29 cellular contexts compared by ENCODE assay signal in genomic region chr9:113542016-113542415, GRCh38.
A peak's percentile ranks its signal among the peaks of the same experiment; 100 is the strongest.
DNase-seq lines count a peak whose midpoint lies in the region; ATAC-seq, FAIRE-seq and TF ChIP-seq lines count a peak whose summit lies in the region.
"Had no signal": no experiment of that assay in that cellular context is flagged by ENCODE, and none has a peak within 500 bp of the region (broad histone marks: within the 10 kb centered on the region; RNA-seq: fewer than 3 reads in every experiment).

No MANE protein-coding gene starts in this region.

- no peak for TF ChIP-seq CTCF in activated CD8-positive, alpha-beta T cell treated with anti-CD3 and anti-CD28 coated beads for 36 hours (IDR thresholded peaks at IDR 0.05)
- no peak for TF ChIP-seq CTCF in spleen (IDR thresholded peaks at IDR 0.05 in 8 of 11, conservative IDR thresholded peaks at IDR 0.05 in 3 of 11)

- no peak overlapping the region for H3K4me3 ChIP-seq in spleen
- H3K4me3 ChIP-seq: A549, esophagus squamous epithelium, gastroesophageal sphincter, stomach had no signal

- H3K4me1 Mint-ChIP-seq in activated CD8-positive, alpha-beta T cell treated with anti-CD3 and anti-CD28 coated beads for 36 hours (ENCODE audit: low read depth): peaks cover 30% of the 10 kb centered on the region
- H3K4me1 Mint-ChIP-seq: B cell had no signal

- H3K9me3 ChIP-seq in spleen: no peaks in the 10 kb centered on the region
- H3K9me3 ChIP-seq: A549, esophagus squamous epithelium, gastroesophageal sphincter, SK-N-SH, stomach had no signal

- no peak for DNase-seq in activated naive CD4-positive, alpha-beta T cell treated with anti-CD3 and anti-CD28 coated beads, Interleukin-2, amount 50 U/mL, for 72 hours (ENCODE audit: low spot score in 2 of 2)
- no peak for DNase-seq in activated naive CD4-positive, alpha-beta T cell treated with Interleukin-2 at 50 U/mL for 16 hours
- DNase-seq in activated CD8-positive, alpha-beta T cell treated with anti-CD3 and anti-CD28 coated beads for 36 hours: no peak
- DNase-seq in erythroblast (lab: John Stamatoyannopoulos, UW): peak; percentile 34 to 44
- DNase-seq in spleen: peak; percentile 27
- DNase-seq in HTR-8/SVneo (ENCODE audit: insufficient read length, low spot score): no peak
- DNase-seq: activated CD4-positive, alpha-beta T cell treated with anti-CD3 and anti-CD28 coated beads, Interleukin-2, amount 10 ng/mL, durations not matched to agents 7 days and 5 days; activated CD8-positive, alpha-beta memory T cell treated with anti-CD3 and anti-CD28 coated beads, Interleukin-2, amount 50 U/mL, for 4 hours; activated gamma-delta T cell; aorta; cerebellar nuclear complex; effector CD8-positive, alpha-beta T cell; esophagus squamous epithelium; IMR-90; kidney; mammary epithelial cell; NCI-H1105; NCI-H2081; NCI-H446; SK-N-SH; stimulated activated CD4-positive, alpha-beta T cell treated with anti-CD3 and anti-CD28 coated beads, Interleukin-12 subunit alpha, Interleukin-12 subunit beta, amount 100 ng/mL, for 4 hours; stomach; trophoblast cell; WERI-Rb-1 had no signal

- no peak for FAIRE-seq in HTR-8/SVneo (lab: Jason Lieb, UNC)
- FAIRE-seq: A549, kidney had no signal

- POLR2A ChIA-PET in activated CD8-positive, alpha-beta T cell treated with anti-CD3 and anti-CD28 coated beads for 36 hours (lab: Charles Lee): no interaction called here

- no peaks in the 10 kb centered on the region for H3K27me3 Mint-ChIP-seq in activated CD8-positive, alpha-beta T cell treated with anti-CD3 and anti-CD28 coated beads for 36 hours
- H3K27me3 Mint-ChIP-seq: activated CD4-positive, alpha-beta T cell treated with anti-CD3 and anti-CD28 coated beads, Interleukin-2, amount 10 ng/mL, durations not matched to agents 7 days and 5 days; B cell had no signal

- TF ChIP-seq POLR2A in erythroblast (IDR thresholded peaks at IDR 0.05; ENCODE audit: low read length): no peak
- no peak for TF ChIP-seq POLR2A in spleen (IDR thresholded peaks at IDR 0.05)

- CTCF ChIA-PET in activated CD8-positive, alpha-beta T cell treated with anti-CD3 and anti-CD28 coated beads for 36 hours (lab: Charles Lee): interaction anchor here (0.9 kb wide), 1 partner anchor 116 kb away, joined by 3 read pairs; no protein-coding TSS in a partner anchor

- H3K27ac Mint-ChIP-seq in activated naive CD4-positive, alpha-beta T cell treated with anti-CD3 and anti-CD28 coated beads, Interleukin-2, amount 50 U/mL, for 72 hours: peak overlapping the region; percentile 2 to 5
- H3K27ac Mint-ChIP-seq in activated CD8-positive, alpha-beta T cell treated with anti-CD3 and anti-CD28 coated beads for 36 hours: peak overlapping the region; percentile 18
- H3K27ac Mint-ChIP-seq: activated CD4-positive, alpha-beta T cell treated with anti-CD3 and anti-CD28 coated beads, Interleukin-2, amount 10 ng/mL, durations not matched to agents 7 days and 5 days; B cell had no signal

- H3K4me3 Mint-ChIP-seq in activated CD8-positive, alpha-beta T cell treated with anti-CD3 and anti-CD28 coated beads for 36 hours: no peak overlapping the region
- H3K4me3 Mint-ChIP-seq: activated CD4-positive, alpha-beta T cell treated with anti-CD3 and anti-CD28 coated beads, Interleukin-2, amount 10 ng/mL, durations not matched to agents 7 days and 5 days; B cell had no signal

- no peak for ATAC-seq in activated naive CD4-positive, alpha-beta T cell treated with anti-CD3 and anti-CD28 coated beads, Interleukin-2, amount 50 U/mL, for 72 hours
- ATAC-seq in activated CD8-positive, alpha-beta T cell treated with anti-CD3 and anti-CD28 coated beads for 36 hours: no peak
- ATAC-seq in HG02852 (IDR thresholded peaks at IDR 0.05; ENCODE audit: unreplicated experiment) (no peak), GM19351 (IDR thresholded peaks at IDR 0.05; ENCODE audit: unreplicated experiment) (no peak)
- ATAC-seq: gastroesophageal sphincter had no signal

- WGBS in spleen, 5 donors: 75 to 84% (median 76%) methylated on average over 7 of the region's 7 CpGs

- no peaks in the 10 kb centered on the region for H3K27me3 ChIP-seq in spleen (replicated peaks in 1 of 7)
- H3K27me3 ChIP-seq: esophagus squamous epithelium, gastroesophageal sphincter, stomach had no signal

- H3K36me3 ChIP-seq in spleen: peaks cover 0 to 67% (median 21%) of the 10 kb centered on the region in 6 donors
- H3K36me3 ChIP-seq: WERI-Rb-1 had no signal

- intact Hi-C loops in activated CD8-positive, alpha-beta T cell treated with anti-CD3 and anti-CD28 coated beads for 36 hours (cut with micrococcal nuclease): no loop called here
- intact Hi-C loops in spleen (cut with DNase I; ENCODE audit: low total_unique reads): no loop called here

- H3K27ac ChIP-seq in spleen: peak overlapping the region in 3 of 8 donors; percentile 36 to 54 (median 46)
- H3K27ac ChIP-seq: A549, esophagus squamous epithelium, gastroesophageal sphincter had no signal

- peaks cover 15 to 94% (median 60%) of the 10 kb centered on the region in 6 donors for H3K4me1 ChIP-seq in spleen
- H3K4me1 ChIP-seq: A549 had no signal

- H3K9me3 Mint-ChIP-seq in activated naive CD4-positive, alpha-beta T cell treated with anti-CD3 and anti-CD28 coated beads, Interleukin-2, amount 50 U/mL, for 72 hours: no peaks in the 10 kb centered on the region
- H3K9me3 Mint-ChIP-seq in activated CD8-positive, alpha-beta T cell treated with anti-CD3 and anti-CD28 coated beads for 36 hours: no peaks in the 10 kb centered on the region
- H3K9me3 Mint-ChIP-seq: activated CD4-positive, alpha-beta T cell treated with anti-CD3 and anti-CD28 coated beads, Interleukin-2, amount 10 ng/mL, durations not matched to agents 7 days and 5 days had no signal

- H3K36me3 Mint-ChIP-seq in activated naive CD4-positive, alpha-beta T cell treated with anti-CD3 and anti-CD28 coated beads, Interleukin-2, amount 50 U/mL, for 72 hours: peaks cover 0 to 5% of the 10 kb centered on the region in 2 donors
- H3K36me3 Mint-ChIP-seq in activated CD8-positive, alpha-beta T cell treated with anti-CD3 and anti-CD28 coated beads for 36 hours (ENCODE audit: low read depth): peaks cover 48% of the 10 kb centered on the region

Comparison
In these comparisons a context has a peak if more than half of its experiments do, and no peak if none do; other contexts are left out.
1. DNase-seq: peak in erythroblast (2 of 2) and spleen (single experiment); none in activated naive CD4-positive, alpha-beta T cell treated with anti-CD3 and anti-CD28 coated beads, Interleukin-2, amount 50 U/mL, for 72 hours (0 of 2), activated naive CD4-positive, alpha-beta T cell treated with Interleukin-2 at 50 U/mL for 16 hours (single experiment), activated CD8-positive, alpha-beta T cell treated with anti-CD3 and anti-CD28 coated beads for 36 hours (single experiment) and HTR-8/SVneo (single experiment).